Comparison of ENCODE assay signal across 11 cellular contexts in the genomic region with DNA sequence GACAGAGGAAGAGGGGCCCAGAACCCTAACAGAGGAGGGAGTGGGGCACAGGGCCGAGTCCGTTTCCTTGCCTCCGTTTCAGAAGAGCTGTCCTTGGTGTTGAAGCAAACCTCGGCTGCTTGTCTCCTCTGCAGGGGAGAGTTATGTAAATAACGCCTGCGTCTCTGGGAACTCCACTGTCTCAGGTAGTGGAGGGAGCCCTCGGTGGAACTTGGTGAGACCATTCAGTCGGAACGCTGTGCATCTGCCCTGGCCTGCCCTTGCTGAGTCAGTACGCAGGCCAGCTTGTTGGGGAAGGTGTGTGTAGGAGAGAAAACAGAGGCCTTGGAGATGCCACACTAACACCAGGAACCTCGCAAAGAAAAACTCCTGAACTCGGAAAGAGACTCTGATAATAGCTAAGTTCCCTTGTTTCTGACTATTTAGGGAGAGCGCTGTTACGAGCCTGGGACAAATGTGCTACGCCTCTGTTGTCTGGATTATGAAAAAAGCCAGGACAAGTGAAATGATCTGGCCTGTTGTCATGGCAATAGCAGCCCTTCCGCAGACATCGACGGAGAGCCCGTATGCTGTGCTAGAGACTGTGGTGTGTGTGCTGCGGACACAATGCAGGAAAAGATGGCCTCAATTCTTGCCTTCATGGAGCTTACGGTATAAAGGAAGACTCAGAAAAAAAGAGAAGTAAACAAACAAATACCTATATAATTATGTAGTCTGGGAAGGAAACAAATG.
DNase-seq lines count a peak whose midpoint lies in the region; ATAC-seq and TF ChIP-seq lines count a peak whose summit lies in the region.
"Had no signal": no experiment of that assay in that cellular context is flagged by ENCODE, and none has a peak within 500 bp of the region (broad histone marks: within the 10 kb centered on the region; RNA-seq: fewer than 3 reads in every experiment).

No MANE protein-coding gene starts in this region.

- H3K9me3 ChIP-seq in NT2/D1 (ENCODE audit: insufficient read depth, low read length) (no peaks in the 10 kb centered on the region), liver (ENCODE audit: control insufficient read depth in 4 of 4, low read length in 3 of 4) (peaks cover 0 to 3% (median 1%) of the 10 kb centered on the region in 4 donors)
- H3K9me3 ChIP-seq: thoracic aorta had no signal

- peaks cover 5% of the 10 kb centered on the region for H3K27me3 Mint-ChIP-seq in endothelial cell (ENCODE audit: unreplicated experiment)

- 53% methylated on average over 21 of the region's 21 CpGs for WGBS in liver

- no peaks in the 10 kb centered on the region for H3K27me3 ChIP-seq in NT2/D1 (ENCODE audit: insufficient read depth, insufficient read length)
- peaks cover 0 to 14% (median 2%) of the 10 kb centered on the region in 4 donors for H3K27me3 ChIP-seq in liver (ENCODE audit: control insufficient read depth in 4 of 4, insufficient read depth in 4 of 4, low read length in 3 of 4)

- no peak overlapping the region for H3K27ac Mint-ChIP-seq in endothelial cell (ENCODE audit: unreplicated experiment)

- H3K4me1 Mint-ChIP-seq in endothelial cell (ENCODE audit: unreplicated experiment), result no peaks in the 10 kb centered on the region

- no peaks in the 10 kb centered on the region for H3K36me3 ChIP-seq in NT2/D1 (ENCODE audit: insufficient read depth, insufficient read length, low read length)
- no peaks in the 10 kb centered on the region for H3K36me3 ChIP-seq in liver (ENCODE audit: control insufficient read depth in 4 of 4, insufficient read depth in 3 of 4, low read depth in 1 of 4, low read length in 3 of 4)
- H3K36me3 ChIP-seq: thoracic aorta had no signal

- DNase-seq in GM03348 (ENCODE audit: low spot score), result peak; percentile 54
- DNase-seq in NT2/D1 (ENCODE audit: low read depth, low spot score), result peak; percentile 77
- peak; percentile 45 for DNase-seq in endothelial cell (ENCODE audit: low spot score)
- DNase-seq in NCI-H146 treated with DMSO at 0.1 percent for 48 hours (lab: John Stamatoyannopoulos, UW; ENCODE audit: unreplicated experiment), result no peak
- DNase-seq: activated T-cell treated with anti-CD3 and anti-CD28 coated beads, Interleukin-2, amount 50 U/mL, for 48 hours had no signal

- H3K4me1 ChIP-seq in NT2/D1 (ENCODE audit: insufficient read depth, insufficient read length) (peaks cover 5% of the 10 kb centered on the region), liver (ENCODE audit: control insufficient read depth in 4 of 4, insufficient read depth in 4 of 4, low read length in 3 of 4) (no peaks in the 10 kb centered on the region)

- TF ChIP-seq RAD21 in liver (IDR thresholded peaks at IDR 0.05), result no peak

- H3K9me3 Mint-ChIP-seq in endothelial cell (ENCODE audit: unreplicated experiment), result no peaks in the 10 kb centered on the region

- H3K36me3 Mint-ChIP-seq in endothelial cell (ENCODE audit: low read depth, unreplicated experiment), result no peaks in the 10 kb centered on the region

- H3K27ac ChIP-seq in liver (ENCODE audit: low read depth in 1 of 2, low read length in 2 of 2), result no peak overlapping the region
- H3K27ac ChIP-seq: thoracic aorta had no signal

- no peak overlapping the region for H3K9ac ChIP-seq in NT2/D1 (ENCODE audit: insufficient read length, low read depth)
- H3K9ac ChIP-seq in liver (ENCODE audit: low read depth in 1 of 2, low read length in 2 of 2), result no peak overlapping the region

- no peak overlapping the region for H3K4me3 Mint-ChIP-seq in endothelial cell (ENCODE audit: unreplicated experiment)

- no peak for ATAC-seq in HG03196 (IDR thresholded peaks at IDR 0.05; ENCODE audit: unreplicated experiment)
- no peak for ATAC-seq in GM19397 (IDR thresholded peaks at IDR 0.05; ENCODE audit: unreplicated experiment)
- no peak for ATAC-seq in HG03039 (IDR thresholded peaks at IDR 0.05; ENCODE audit: unreplicated experiment)
- ATAC-seq: left lobe of liver had no signal

- TF ChIP-seq CTCF in endothelial cell (IDR thresholded peaks at IDR 0.05; ENCODE audit: unreplicated experiment), result no peak
- TF ChIP-seq CTCF in liver (IDR thresholded peaks at IDR 0.05; ENCODE audit: low read depth, low read length, missing input control), result no peak

- H3K4me3 ChIP-seq in NT2/D1 (ENCODE audit: insufficient read length, low read depth) (no peak overlapping the region), liver (ENCODE audit: low read depth in 1 of 3, low read length in 3 of 3) (no peak overlapping the region)
- H3K4me3 ChIP-seq: thoracic aorta had no signal

TF ChIP-seq in liver, 16 proteins besides CTCF, POLR2A, EP300 and RAD21:
- TF ChIP-seq, protein P1, sequence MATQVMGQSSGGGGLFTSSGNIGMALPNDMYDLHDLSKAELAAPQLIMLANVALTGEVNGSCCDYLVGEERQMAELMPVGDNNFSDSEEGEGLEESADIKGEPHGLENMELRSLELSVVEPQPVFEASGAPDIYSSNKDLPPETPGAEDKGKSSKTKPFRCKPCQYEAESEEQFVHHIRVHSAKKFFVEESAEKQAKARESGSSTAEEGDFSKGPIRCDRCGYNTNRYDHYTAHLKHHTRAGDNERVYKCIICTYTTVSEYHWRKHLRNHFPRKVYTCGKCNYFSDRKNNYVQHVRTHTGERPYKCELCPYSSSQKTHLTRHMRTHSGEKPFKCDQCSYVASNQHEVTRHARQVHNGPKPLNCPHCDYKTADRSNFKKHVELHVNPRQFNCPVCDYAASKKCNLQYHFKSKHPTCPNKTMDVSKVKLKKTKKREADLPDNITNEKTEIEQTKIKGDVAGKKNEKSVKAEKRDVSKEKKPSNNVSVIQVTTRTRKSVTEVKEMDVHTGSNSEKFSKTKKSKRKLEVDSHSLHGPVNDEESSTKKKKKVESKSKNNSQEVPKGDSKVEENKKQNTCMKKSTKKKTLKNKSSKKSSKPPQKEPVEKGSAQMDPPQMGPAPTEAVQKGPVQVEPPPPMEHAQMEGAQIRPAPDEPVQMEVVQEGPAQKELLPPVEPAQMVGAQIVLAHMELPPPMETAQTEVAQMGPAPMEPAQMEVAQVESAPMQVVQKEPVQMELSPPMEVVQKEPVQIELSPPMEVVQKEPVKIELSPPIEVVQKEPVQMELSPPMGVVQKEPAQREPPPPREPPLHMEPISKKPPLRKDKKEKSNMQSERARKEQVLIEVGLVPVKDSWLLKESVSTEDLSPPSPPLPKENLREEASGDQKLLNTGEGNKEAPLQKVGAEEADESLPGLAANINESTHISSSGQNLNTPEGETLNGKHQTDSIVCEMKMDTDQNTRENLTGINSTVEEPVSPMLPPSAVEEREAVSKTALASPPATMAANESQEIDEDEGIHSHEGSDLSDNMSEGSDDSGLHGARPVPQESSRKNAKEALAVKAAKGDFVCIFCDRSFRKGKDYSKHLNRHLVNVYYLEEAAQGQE (IDR thresholded peaks at IDR 0.05), result peak; percentile 90
- TF ChIP-seq GABPA (IDR thresholded peaks at IDR 0.05 in 1 of 2, conservative IDR thresholded peaks at IDR 0.05 in 1 of 2), result no peak
